In genomic region chr3:53257465-53257864, GRCh38 we compare ENCODE assay signal across 3 cellular contexts.
TF ChIP-seq lines count a peak whose summit lies in the region.

No MANE protein-coding gene starts in this region.

TF ChIP-seq in A549, 52 proteins besides CTCF, POLR2A, EP300 and RAD21:
- TF ChIP-seq HDAC2 (IDR thresholded peaks at IDR 0.05) (no peak), ZNF302 (CRISPR knock-in tag; IDR thresholded peaks at IDR 0.05) (no peak), NFE2L2 (conservative IDR thresholded peaks at IDR 0.05; ENCODE audit: low read length) (no peak), EHMT2 (IDR thresholded peaks at IDR 0.05; ENCODE audit: low read depth) (no peak), FOXS1 (CRISPR knock-in tag; IDR thresholded peaks at IDR 0.05) (no peak), CHD4 (IDR thresholded peaks at IDR 0.05; ENCODE audit: borderline replicate concordance) (no peak)
- TF ChIP-seq, protein P1, sequence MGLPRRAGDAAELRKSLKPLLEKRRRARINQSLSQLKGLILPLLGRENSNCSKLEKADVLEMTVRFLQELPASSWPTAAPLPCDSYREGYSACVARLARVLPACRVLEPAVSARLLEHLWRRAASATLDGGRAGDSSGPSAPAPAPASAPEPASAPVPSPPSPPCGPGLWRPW (IDR thresholded peaks at IDR 0.05), result no peak
TF ChIP-seq in A549: peak in this region for 0.

TF ChIP-seq in GM23338, 12 proteins besides CTCF, POLR2A, EP300 and RAD21:
- TF ChIP-seq, protein P2, sequence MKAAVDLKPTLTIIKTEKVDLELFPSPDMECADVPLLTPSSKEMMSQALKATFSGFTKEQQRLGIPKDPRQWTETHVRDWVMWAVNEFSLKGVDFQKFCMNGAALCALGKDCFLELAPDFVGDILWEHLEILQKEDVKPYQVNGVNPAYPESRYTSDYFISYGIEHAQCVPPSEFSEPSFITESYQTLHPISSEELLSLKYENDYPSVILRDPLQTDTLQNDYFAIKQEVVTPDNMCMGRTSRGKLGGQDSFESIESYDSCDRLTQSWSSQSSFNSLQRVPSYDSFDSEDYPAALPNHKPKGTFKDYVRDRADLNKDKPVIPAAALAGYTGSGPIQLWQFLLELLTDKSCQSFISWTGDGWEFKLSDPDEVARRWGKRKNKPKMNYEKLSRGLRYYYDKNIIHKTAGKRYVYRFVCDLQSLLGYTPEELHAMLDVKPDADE (IDR thresholded peaks at IDR 0.05), result no peak
- no peak for TF ChIP-seq EZH2phosphoT487 (IDR thresholded peaks at IDR 0.05; ENCODE audit: unreplicated experiment)
- TF ChIP-seq EZH2 (IDR thresholded peaks at IDR 0.05; ENCODE audit: low read depth, unreplicated experiment), result no peak

TF ChIP-seq in H1, 55 proteins besides CTCF, POLR2A, EP300 and RAD21:
- TF ChIP-seq KDM4A (IDR thresholded peaks at IDR 0.05; ENCODE audit: low read depth, low read length, severe bottlenecking) (no peak), POU5F1 (IDR thresholded peaks at IDR 0.05; ENCODE audit: low read depth, low read length) (no peak), HDAC2 (IDR thresholded peaks at IDR 0.05; ENCODE audit: borderline replicate concordance in 1 of 2, low read depth in 2 of 2, low read length in 2 of 2) (no peak), CHD1 (IDR thresholded peaks at IDR 0.05; ENCODE audit: low read depth, low read length) (no peak), SP1 (IDR thresholded peaks at IDR 0.05; ENCODE audit: low read depth, low read length) (no peak), SAP30 (IDR thresholded peaks at IDR 0.05; ENCODE audit: insufficient read depth, insufficient replicate concordance, low read length) (no peak), RFX5 (IDR thresholded peaks at IDR 0.05; ENCODE audit: borderline replicate concordance, low read depth, low read length) (no peak), ZNF274 (IDR thresholded peaks at IDR 0.05; ENCODE audit: borderline replicate concordance, extremely low read depth, low read length) (no peak), NANOG (IDR thresholded peaks at IDR 0.05; ENCODE audit: insufficient read depth, low read depth, low read length, poor library complexity, severe bottlenecking) (no peak), TEAD4 (IDR thresholded peaks at IDR 0.05; ENCODE audit: low read depth, low read length) (no peak), CHD2 (IDR thresholded peaks at IDR 0.05; ENCODE audit: low read length) (no peak), CBX8 (IDR thresholded peaks at IDR 0.05; ENCODE audit: borderline replicate concordance, low read depth, low read length) (no peak), YY1 (IDR thresholded peaks at IDR 0.05; ENCODE audit: low read depth, low read length) (no peak), EZH2 (IDR thresholded peaks at IDR 0.05; ENCODE audit: low read depth, low read length, severe bottlenecking) (no peak), NRF1 (IDR thresholded peaks at IDR 0.05; ENCODE audit: low read depth, low read length) (no peak), CTBP2 (IDR thresholded peaks at IDR 0.05; ENCODE audit: borderline replicate concordance, insufficient read depth, insufficient read length, low read length) (no peak), KDM5A (IDR thresholded peaks at IDR 0.05; ENCODE audit: low read length) (no peak), ASH2L (IDR thresholded peaks at IDR 0.05; ENCODE audit: low read length) (no peak), CEBPB (IDR thresholded peaks at IDR 0.05; ENCODE audit: low read depth, low read length) (no peak)
- TF ChIP-seq, protein P3, sequence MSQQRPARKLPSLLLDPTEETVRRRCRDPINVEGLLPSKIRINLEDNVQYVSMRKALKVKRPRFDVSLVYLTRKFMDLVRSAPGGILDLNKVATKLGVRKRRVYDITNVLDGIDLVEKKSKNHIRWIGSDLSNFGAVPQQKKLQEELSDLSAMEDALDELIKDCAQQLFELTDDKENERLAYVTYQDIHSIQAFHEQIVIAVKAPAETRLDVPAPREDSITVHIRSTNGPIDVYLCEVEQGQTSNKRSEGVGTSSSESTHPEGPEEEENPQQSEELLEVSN (IDR thresholded peaks at IDR 0.05), result no peak
